Comparison of ENCODE assay signal across 8 cellular contexts in genomic region chr16:75432828-75433731, GRCh38. TPM values are rescaled to one million over a fixed set of nuclear protein-coding genes. Genes with fewer than 3 reads are reported as not detected.
A peak's percentile ranks its signal among the peaks of the same experiment; 100 is the strongest.
DNase-seq lines count a peak whose midpoint lies in the region; ATAC-seq and TF ChIP-seq lines count a peak whose summit lies in the region.

CFDP1 (minus strand) TSS chr16:75433503; CDS start chr16:75433352, 151 bp downstream.

- DNase-seq in DMS114 treated with DMSO at 0.1 percent for 48 hours (lab: John Stamatoyannopoulos, UW; ENCODE audit: unreplicated experiment), result peak; percentile 96
- DNase-seq in PC-3, result peak; percentile 90
- peak; percentile 95 for DNase-seq in activated T-cell treated with anti-CD3 and anti-CD28 coated beads, Interleukin-2, amount 50 U/mL, for 1 hour
- DNase-seq in epithelial cell of proximal tubule (ENCODE audit: low read depth), result peak; percentile 46
- peak; percentile 97 for DNase-seq in stimulated activated CD8-positive, alpha-beta memory T cell treated with anti-CD3 and anti-CD28 coated beads, Interleukin-4, amount 100 ng/mL, for 48 hours

- H3F3A ChIP-seq in PC-3 (ENCODE audit: low read length, unreplicated experiment), result no peaks in the 10 kb centered on the region

- H3K9ac ChIP-seq in PC-3 (ENCODE audit: low read length) (peak within 1 kb of the TSS; percentile 78), mucosa of rectum (ENCODE audit: low read depth in 1 of 2, low read length in 2 of 2) (peak within 1 kb of the TSS; percentile 96 to 97)

- H3K9me3 ChIP-seq in PC-3 (ENCODE audit: low read length) (no peaks in the 10 kb centered on the region), mucosa of rectum (ENCODE audit: control insufficient read depth in 2 of 2, low read length in 2 of 2) (no peaks in the 10 kb centered on the region)

- H2AFZ ChIP-seq in PC-3 (ENCODE audit: low read length), result peak within 1 kb of the TSS; percentile 94

- H4K20me1 ChIP-seq in PC-3 (ENCODE audit: low read length), result no peaks in the 10 kb centered on the region

- POLR2A ChIA-PET in PC-3 (lab: Charles Lee; ENCODE audit: unreplicated experiment), result interaction anchor here (0.6 kb wide), 1 partner anchor 76 kb away, joined by 3 read pairs; no protein-coding TSS in a partner anchor

- peak within 1 kb of the TSS; percentile 91 for H3K4me2 ChIP-seq in PC-3 (ENCODE audit: low read length)

- TF ChIP-seq CTCF in PC-3 (conservative IDR thresholded peaks at IDR 0.05; ENCODE audit: low read depth, low read length) (no peak), epithelial cell of proximal tubule (conservative IDR thresholded peaks at IDR 0.05; ENCODE audit: low read depth, low read length) (no peak)

- 0 out of 2 replicates have a peak, but pooled peaks have one; percentile 41 for TF ChIP-seq EP300 in Ishikawa (IDR thresholded peaks at IDR 0.05; ENCODE audit: borderline replicate concordance)

- no peak for TF ChIP-seq RAD21 in Ishikawa (IDR thresholded peaks at IDR 0.05; ENCODE audit: low read depth)

- H3K36me3 ChIP-seq in PC-3 (ENCODE audit: low read depth, low read length), result no peaks in the 10 kb centered on the region
- no peaks in the 10 kb centered on the region for H3K36me3 ChIP-seq in mucosa of rectum (ENCODE audit: control insufficient read depth in 2 of 2, insufficient read depth in 2 of 2, low read length in 2 of 2)

- H3K27me3 ChIP-seq in PC-3 (ENCODE audit: low read length), result no peaks in the 10 kb centered on the region
- no peaks in the 10 kb centered on the region for H3K27me3 ChIP-seq in mucosa of rectum (ENCODE audit: control insufficient read depth in 2 of 2, insufficient read depth in 2 of 2, low read length in 2 of 2)

- H3K4me1 ChIP-seq in PC-3 (ENCODE audit: insufficient read depth, low read length), result no peaks in the 10 kb centered on the region; the same call in 1 of the 2 replicates
- H3K4me1 ChIP-seq in mucosa of rectum (ENCODE audit: control insufficient read depth in 2 of 2, insufficient read depth in 2 of 2, low read length in 2 of 2), result peaks cover 5 to 9% of the 10 kb centered on the region in 2 donors

- H3K27ac ChIP-seq in PC-3 (ENCODE audit: low read length), result peak within 1 kb of the TSS; percentile 77
- peak within 1 kb of the TSS; percentile 95 to 100 for H3K27ac ChIP-seq in mucosa of rectum (ENCODE audit: low read depth in 2 of 2, low read length in 2 of 2)

- BruUV-seq in PC-3 (replicated peaks; lab: Mats Ljungman, UMichigan), result TSS peak; percentile 41

- H3K79me2 ChIP-seq in PC-3 (ENCODE audit: low read length), result peaks cover 50% of the 10 kb centered on the region

- no peaks in the 10 kb centered on the region for H3K9me2 ChIP-seq in PC-3 (replicated peaks; ENCODE audit: low read length)

- intact Hi-C loops in PC-3 (cut with micrococcal nuclease), result no loop called here

- H3K4me3 ChIP-seq in PC-3 (ENCODE audit: low read length) (peak within 1 kb of the TSS; percentile 79), epithelial cell of proximal tubule (ENCODE audit: low read depth, low read length) (peak within 1 kb of the TSS; percentile 98), mucosa of rectum (ENCODE audit: low read length in 2 of 2) (peak within 1 kb of the TSS; percentile 83 to 84)

- CTCF ChIA-PET in PC-3 (lab: Charles Lee), result no interaction called here

- ATAC-seq in GM21529 (IDR thresholded peaks at IDR 0.05; ENCODE audit: unreplicated experiment), result peak; percentile 92
- peak; percentile 89 for ATAC-seq in PC-3

TF ChIP-seq in Ishikawa, 13 proteins besides CTCF, POLR2A, EP300 and RAD21:
- TF ChIP-seq REST (IDR thresholded peaks at IDR 0.05; ENCODE audit: low read depth) (no peak), TAF1 (IDR thresholded peaks at IDR 0.05; ENCODE audit: low read depth) (no peak), FOXM1 (IDR thresholded peaks at IDR 0.05; ENCODE audit: borderline replicate concordance, low read depth) (no peak), USF1 (IDR thresholded peaks at IDR 0.05) (peak; percentile 91), TEAD4 (IDR thresholded peaks at IDR 0.05) (peak; percentile 28), NFIC (IDR thresholded peaks at IDR 0.05) (peak; percentile 12; the same call in 1 of the 2 replicates), ZBTB7A (IDR thresholded peaks at IDR 0.05; ENCODE audit: low read depth) (peak; percentile 58), CEBPB (IDR thresholded peaks at IDR 0.05) (no peak), TCF12 (IDR thresholded peaks at IDR 0.05; ENCODE audit: low read depth) (no peak), MAX (IDR thresholded peaks at IDR 0.05) (peak; percentile 99), EGR1 (IDR thresholded peaks at IDR 0.05) (no peak; the same call in 1 of the 2 replicates), YY1 (IDR thresholded peaks at IDR 0.05; ENCODE audit: low read depth) (peak; percentile 47; the same call in 1 of the 2 replicates), CREB1 (IDR thresholded peaks at IDR 0.05; ENCODE audit: low read depth) (peak; percentile 82)
TF ChIP-seq in Ishikawa: peak in this region for 7.

RNA-seq across cellular contexts. Expression of gene CFDP1, which starts in this region (rescaled TPM):
- total RNA-seq in PC-3 (2014; rRNA removed) (27.3 and 32.1 TPM in 2 replicates), epithelial cell of proximal tubule (52.2 and 117 TPM in 2 replicates)

Comparison
In these comparisons a context has a peak if more than half of its experiments do, and no peak if none do; other contexts are left out.
1. Peak in every context shown above with its lines: DNase-seq, ATAC-seq, H3K4me3 ChIP-seq and H3K27ac ChIP-seq.
2. DNase-seq: peak in every context shown above with its lines; median percentile 97 in stimulated activated CD8-positive, alpha-beta memory T cell treated with anti-CD3 and anti-CD28 coated beads, Interleukin-4, amount 100 ng/mL, for 48 hours; 96 in DMS114 treated with DMSO at 0.1 percent for 48 hours; 95 in activated T-cell treated with anti-CD3 and anti-CD28 coated beads, Interleukin-2, amount 50 U/mL, for 1 hour; 90 in PC-3; 46 in epithelial cell of proximal tubule.